1 cellular context compared by ENCODE assay signal in the genomic region with DNA sequence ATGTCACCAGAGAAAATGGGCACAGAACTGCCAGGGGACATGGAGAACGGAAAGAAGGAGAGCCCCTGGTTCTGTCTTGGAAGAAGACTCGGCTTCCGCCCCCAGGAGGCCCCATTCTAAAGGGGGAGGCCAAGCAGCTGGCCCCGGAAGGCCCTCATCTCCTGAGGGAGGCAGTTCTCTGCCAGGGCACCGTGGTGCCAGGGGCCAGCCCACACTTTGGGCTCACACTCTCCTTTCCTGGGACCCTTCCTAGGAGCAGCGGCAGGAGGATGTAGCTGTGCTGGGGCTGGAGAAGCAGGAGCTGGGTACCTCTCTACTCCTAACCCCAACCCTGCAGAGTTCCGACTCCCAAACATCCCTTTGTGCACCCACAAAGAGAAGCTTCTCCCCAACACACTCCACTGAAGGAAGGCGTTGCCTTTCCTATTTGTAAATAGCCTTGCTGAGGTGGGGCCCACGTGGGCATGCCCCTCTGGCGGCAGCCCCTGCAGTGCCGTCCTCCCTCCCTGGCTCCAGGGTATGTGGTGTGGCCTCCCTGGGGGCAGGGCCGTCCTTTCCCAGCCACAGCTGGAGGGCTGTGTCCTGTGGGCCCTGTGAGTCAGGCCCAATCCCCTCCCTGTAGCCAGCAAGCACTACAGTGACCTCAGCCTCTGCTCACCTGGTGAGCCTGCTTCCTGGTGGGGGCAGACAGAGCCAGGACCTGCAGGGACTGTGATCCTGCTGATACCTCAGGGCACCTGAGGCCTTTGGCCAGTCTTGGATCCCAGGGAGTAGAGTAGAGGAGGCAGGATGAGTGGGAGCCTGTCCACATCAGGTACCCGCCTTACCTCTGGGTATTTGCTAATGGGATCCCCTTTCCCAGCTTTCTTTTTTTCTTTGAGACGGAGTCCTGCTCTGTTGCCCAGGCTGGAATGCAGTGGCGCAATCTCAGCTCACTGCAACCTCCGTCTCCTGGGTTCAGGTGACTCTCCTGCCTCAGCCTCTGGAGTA.
TF ChIP-seq lines count a peak whose summit lies in the region.

No MANE protein-coding gene starts in this region.

TF ChIP-seq in Ishikawa, 13 proteins besides CTCF, POLR2A, EP300 and RAD21 (continued from another document):
- no peak for TF ChIP-seq REST (IDR thresholded peaks at IDR 0.05; ENCODE audit: low read depth)
- no peak for TF ChIP-seq EGR1 (IDR thresholded peaks at IDR 0.05)
- peak; percentile 67; the same call in 1 of the 2 replicates for TF ChIP-seq TCF12 (IDR thresholded peaks at IDR 0.05; ENCODE audit: low read depth)
- TF ChIP-seq TEAD4 (IDR thresholded peaks at IDR 0.05) = peak; percentile 32
